In the genomic region with DNA sequence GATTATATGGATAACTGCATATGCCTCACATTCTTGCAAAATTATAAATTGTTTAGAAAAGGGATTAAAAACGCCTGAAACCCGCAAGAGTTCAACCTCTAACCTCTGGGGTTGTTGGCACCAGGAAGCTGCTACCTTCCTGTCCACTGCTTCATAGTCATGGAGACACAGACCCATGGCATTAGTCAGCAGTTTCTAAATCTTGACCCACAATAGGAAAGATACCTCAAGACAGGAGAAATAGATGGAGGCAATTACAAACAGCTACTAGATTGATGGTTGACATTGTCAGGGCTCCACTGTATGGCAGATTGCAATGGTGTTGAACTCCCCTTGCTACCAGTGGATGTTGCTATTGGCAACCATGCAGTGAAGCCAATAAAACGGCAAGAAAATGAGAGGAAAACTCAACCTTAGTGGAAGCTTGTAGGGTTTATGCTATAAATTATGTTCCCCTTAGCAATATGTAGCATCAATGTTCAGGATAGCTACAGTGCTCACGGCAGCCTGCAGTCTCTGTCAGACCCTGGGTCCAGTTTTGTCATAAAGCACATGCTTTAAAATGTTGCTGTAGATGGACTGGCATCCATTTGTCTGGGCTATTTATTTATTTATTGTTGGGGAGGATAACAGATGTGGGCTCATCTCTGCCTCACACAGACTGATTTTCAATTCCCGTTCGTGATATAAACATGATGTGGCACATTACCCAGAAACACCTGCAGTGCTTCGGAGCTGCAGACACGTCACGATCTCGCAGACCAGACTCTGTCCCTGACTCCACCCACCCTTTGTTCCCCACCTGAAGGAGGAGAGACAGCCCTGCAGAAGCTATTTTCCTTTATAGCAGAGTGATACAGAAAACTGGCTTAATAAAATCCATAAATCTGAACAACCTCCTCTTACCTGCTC, we compare ENCODE assay signal across 10 cellular contexts.
DNase-seq lines count a peak whose midpoint lies in the region; ATAC-seq and TF ChIP-seq lines count a peak whose summit lies in the region.
"Had no signal": no experiment of that assay in that cellular context is flagged by ENCODE, and none has a peak within 500 bp of the region (broad histone marks: within the 10 kb centered on the region; RNA-seq: fewer than 3 reads in every experiment).

No MANE protein-coding gene starts in this region.

- no peaks in the 10 kb centered on the region for H4K20me1 ChIP-seq in OCI-LY3 (ENCODE audit: insufficient read depth, low read length)

- ATAC-seq in foreskin keratinocyte = peak; percentile 70
- ATAC-seq in GM18870 (IDR thresholded peaks at IDR 0.05; ENCODE audit: unreplicated experiment) = no peak
- ATAC-seq in heart left ventricle = no peak
- ATAC-seq in GM18873 (IDR thresholded peaks at IDR 0.05; ENCODE audit: low FRiP score, unreplicated experiment) = no peak

- H3K36me3 ChIP-seq in ES-I3 (ENCODE audit: insufficient read depth, low read length) (no peaks in the 10 kb centered on the region), OCI-LY3 (replicated peaks; ENCODE audit: low read depth, low read length) (no peaks in the 10 kb centered on the region), heart left ventricle (no peaks in the 10 kb centered on the region)

- 61 to 72% (median 67%) methylated on average over 10 of the region's 10 CpGs for WGBS in heart left ventricle, 4 donors

- peak overlapping the region; percentile 99 for H2AFZ ChIP-seq in OCI-LY3 (ENCODE audit: low read depth, low read length)

- H3K9me3 ChIP-seq in ES-I3 (ENCODE audit: control insufficient read depth, insufficient read depth, low read length) (no peaks in the 10 kb centered on the region), OCI-LY3 (ENCODE audit: insufficient read depth, low read length) (no peaks in the 10 kb centered on the region), heart left ventricle (no peaks in the 10 kb centered on the region)

- DNase-seq in HT1080 (ENCODE audit: low read depth) (peak; percentile 23), foreskin keratinocyte (no peak), GDM1 (lab: John Stamatoyannopoulos, UW) (no peak), heart left ventricle (no peak)
- DNase-seq: NK-92 treated with Interleukin-12 subunit alpha and Interleukin-12 subunit beta, amount 100 ng/mL, for 24 hours; stimulated activated naive CD4-positive, alpha-beta T cell had no signal

- intact Hi-C loops in heart left ventricle (cut with DNase I) = no loop called here

- H3K27me3 ChIP-seq in OCI-LY3 (ENCODE audit: low read depth, low read length) = no peaks in the 10 kb centered on the region
- H3K27me3 ChIP-seq in foreskin keratinocyte = no peaks in the 10 kb centered on the region
- H3K27me3 ChIP-seq in heart left ventricle = peaks cover 0 to 6% (median 0%) of the 10 kb centered on the region in 9 donors

- H3K4me1 ChIP-seq in ES-I3 (ENCODE audit: insufficient read depth, low read length) = 0 out of 2 replicates have a peak, but pooled peaks cover 7% of the 10 kb centered on the region
- peaks cover 11% of the 10 kb centered on the region for H3K4me1 ChIP-seq in OCI-LY3 (ENCODE audit: low read length)
- no peaks in the 10 kb centered on the region for H3K4me1 ChIP-seq in foreskin keratinocyte
- peaks cover 0 to 11% (median 1%) of the 10 kb centered on the region in 12 donors for H3K4me1 ChIP-seq in heart left ventricle

- TF ChIP-seq CTCF in OCI-LY3 (IDR thresholded peaks at IDR 0.05; ENCODE audit: low read depth, low read length) = no peak
- TF ChIP-seq CTCF in foreskin keratinocyte (conservative IDR thresholded peaks at IDR 0.05) = no peak
- no peak for TF ChIP-seq CTCF in heart left ventricle (IDR thresholded peaks at IDR 0.05)

- no peaks in the 10 kb centered on the region for H3K79me2 ChIP-seq in OCI-LY3 (ENCODE audit: low read length)

- peak overlapping the region; percentile 78 for H3K4me3 ChIP-seq in OCI-LY3 (ENCODE audit: low read length)
- no peak overlapping the region for H3K4me3 ChIP-seq in heart left ventricle

- no peak overlapping the region for H3K27ac ChIP-seq in OCI-LY3 (ENCODE audit: low read length)
- H3K27ac ChIP-seq in foreskin keratinocyte = no peak overlapping the region
- H3K27ac ChIP-seq in heart left ventricle = no peak overlapping the region

- TF ChIP-seq POLR2A in heart left ventricle (IDR thresholded peaks at IDR 0.05) = no peak

- peak overlapping the region; percentile 50; the same call in 1 of the 2 replicates for H3K9ac ChIP-seq in ES-I3 (ENCODE audit: low read depth, low read length)
- peak overlapping the region; percentile 50 for H3K9ac ChIP-seq in OCI-LY3 (ENCODE audit: low read length)

- H3K4me2 ChIP-seq in OCI-LY3 (ENCODE audit: low read length) = peak overlapping the region; percentile 92
